Comparison of ENCODE assay signal across 1 cellular context in the genomic region with DNA sequence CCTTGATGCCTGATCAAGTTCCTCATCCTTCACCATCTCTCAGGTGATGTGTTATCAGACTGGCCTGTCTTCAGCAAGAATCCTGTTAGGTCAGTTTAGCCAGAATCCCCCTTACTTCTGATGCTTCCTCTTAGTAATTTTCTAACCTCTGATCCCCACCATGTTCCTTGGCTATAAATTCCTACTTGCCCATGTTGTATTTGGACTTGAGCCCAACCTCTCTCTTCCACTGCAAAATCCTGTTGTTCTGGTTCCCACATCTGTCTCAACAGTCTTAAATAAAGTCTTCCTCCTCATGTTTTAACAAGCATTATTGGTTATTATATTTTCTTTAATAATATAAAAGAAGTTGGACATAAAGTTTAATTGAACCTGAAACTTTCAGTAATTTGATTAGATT.
TF ChIP-seq lines count a peak whose summit lies in the region.

No MANE protein-coding gene starts in this region.

TF ChIP-seq in H1, 55 proteins besides CTCF, POLR2A, EP300 and RAD21 (continued from another document):
- TF ChIP-seq CREB1 (IDR thresholded peaks at IDR 0.05) (no peak), ZNF274 (IDR thresholded peaks at IDR 0.05; ENCODE audit: borderline replicate concordance, extremely low read depth, low read length) (no peak), SAP30 (IDR thresholded peaks at IDR 0.05; ENCODE audit: insufficient read depth, insufficient replicate concordance, low read length) (no peak), CBX5 (IDR thresholded peaks at IDR 0.05; ENCODE audit: low read depth, low read length) (no peak)
